ENCODE assay signal across 11 cellular contexts in the genomic region with DNA sequence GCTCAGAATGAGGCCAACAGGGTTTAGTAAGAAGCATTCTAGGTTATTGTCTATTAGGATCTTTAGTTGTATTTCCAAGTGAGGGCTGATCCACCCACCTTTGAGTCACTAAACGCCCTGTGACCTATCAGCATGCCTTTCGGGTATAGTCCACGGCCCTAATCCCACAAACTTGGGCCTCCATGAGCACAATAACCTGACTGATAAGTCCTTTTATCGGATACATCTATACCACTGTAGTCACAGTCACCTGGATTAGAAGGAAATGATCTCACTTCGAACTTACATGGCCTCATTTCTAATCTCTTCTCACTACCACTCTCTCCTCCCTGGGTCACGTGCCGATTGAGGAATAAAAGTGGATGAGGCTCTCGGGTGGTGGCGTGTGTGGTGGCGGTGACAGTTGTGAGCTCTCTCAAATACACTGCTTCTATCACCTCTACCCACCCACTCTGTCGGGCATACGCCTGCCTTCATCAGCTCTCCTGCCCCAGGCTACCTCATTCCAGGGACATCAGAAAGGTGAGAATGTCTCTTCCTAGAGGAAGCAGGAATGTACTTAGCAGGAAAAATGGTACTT.
DNase-seq lines count a peak whose midpoint lies in the region; ATAC-seq and TF ChIP-seq lines count a peak whose summit lies in the region.
"Had no signal": no experiment of that assay in that cellular context is flagged by ENCODE, and none has a peak within 500 bp of the region (broad histone marks: within the 10 kb centered on the region; RNA-seq: fewer than 3 reads in every experiment).

No MANE protein-coding gene starts in this region.

- no peak for ATAC-seq in HG02938 (IDR thresholded peaks at IDR 0.05; ENCODE audit: unreplicated experiment)
- ATAC-seq in activated CD8-positive, alpha-beta memory T cell treated with anti-CD3 and anti-CD28 coated beads, Interleukin-2, amount 10 ng/mL, durations not matched to agents 7 days and 5 days = no peak
- ATAC-seq: naive thymus-derived CD4-positive, alpha-beta T cell had no signal

- H3K27ac Mint-ChIP-seq in activated CD8-positive, alpha-beta memory T cell treated with anti-CD3 and anti-CD28 coated beads, Interleukin-2, amount 10 ng/mL, durations not matched to agents 7 days and 5 days = no peak overlapping the region

- no peaks in the 10 kb centered on the region for H3K36me3 Mint-ChIP-seq in activated CD8-positive, alpha-beta memory T cell treated with anti-CD3 and anti-CD28 coated beads, Interleukin-2, amount 10 ng/mL, durations not matched to agents 7 days and 5 days

- H3K4me3 ChIP-seq in MG63 (no peak overlapping the region), mesodermal cell (ENCODE audit: extremely low read depth, insufficient read depth, low read length, poor library complexity, severe bottlenecking) (no peak overlapping the region), tibial artery (no peak overlapping the region)

- WGBS in mesodermal cell (ENCODE audit: insufficient coverage in 2 of 2), 2 experiments = 98 to 100% methylated on average over 4 to 7 of the region's 12 CpGs

- DNase-seq in MG63 (peak; percentile 91), dermis blood vessel endothelial cell (peak; percentile 53), tibial artery (no peak), NCI-H1694 treated with DMSO at 0.1 percent for 48 hours (lab: John Stamatoyannopoulos, UW) (no peak), NCI-H524 (lab: John Stamatoyannopoulos, UW) (no peak)
- no peak for DNase-seq in activated CD8-positive, alpha-beta memory T cell treated with anti-CD3 and anti-CD28 coated beads, Interleukin-2, amount 10 ng/mL, durations not matched to agents 7 days and 5 days
- DNase-seq: DMS79 treated with DMSO at 0.1 percent for 48 hours; naive thymus-derived CD4-positive, alpha-beta T cell; NCI-H1092 had no signal

- intact Hi-C loops in tibial artery (cut with DNase I; ENCODE audit: low total_unique reads) = no loop called here

- H3K27me3 ChIP-seq in MG63 (no peaks in the 10 kb centered on the region), tibial artery (no peaks in the 10 kb centered on the region)

- no peak for TF ChIP-seq CTCF in tibial artery (IDR thresholded peaks at IDR 0.05)

- H3K4me1 ChIP-seq in mesodermal cell (ENCODE audit: control insufficient read depth, insufficient read depth, low read length, poor library complexity, severe bottlenecking) = peaks cover 53% of the 10 kb centered on the region
- peaks cover 0 to 85% (median 48%) of the 10 kb centered on the region in 4 donors for H3K4me1 ChIP-seq in tibial artery

- H3K4me3 Mint-ChIP-seq in activated CD8-positive, alpha-beta memory T cell treated with anti-CD3 and anti-CD28 coated beads, Interleukin-2, amount 10 ng/mL, durations not matched to agents 7 days and 5 days = no peak overlapping the region
- H3K4me3 Mint-ChIP-seq: naive thymus-derived CD4-positive, alpha-beta T cell had no signal

- no peaks in the 10 kb centered on the region for H3K9me3 ChIP-seq in MG63
- no peaks in the 10 kb centered on the region for H3K9me3 ChIP-seq in mesodermal cell (ENCODE audit: control insufficient read depth, low read length)
- H3K9me3 ChIP-seq in tibial artery = no peaks in the 10 kb centered on the region

- H3K27me3 Mint-ChIP-seq in activated CD8-positive, alpha-beta memory T cell treated with anti-CD3 and anti-CD28 coated beads, Interleukin-2, amount 10 ng/mL, durations not matched to agents 7 days and 5 days = no peaks in the 10 kb centered on the region
- H3K27me3 Mint-ChIP-seq: naive thymus-derived CD4-positive, alpha-beta T cell had no signal

- H3K4me1 Mint-ChIP-seq in activated CD8-positive, alpha-beta memory T cell treated with anti-CD3 and anti-CD28 coated beads, Interleukin-2, amount 10 ng/mL, durations not matched to agents 7 days and 5 days = peaks cover 18% of the 10 kb centered on the region

- H3K27ac ChIP-seq in mesodermal cell (ENCODE audit: low read depth, low read length, severe bottlenecking) = peak overlapping the region; percentile 89
- H3K27ac ChIP-seq in tibial artery = peak overlapping the region; percentile 82 to 83

- CTCF ChIA-PET in activated CD8-positive, alpha-beta memory T cell treated with anti-CD3 and anti-CD28 coated beads, Interleukin-2, amount 10 ng/mL, durations not matched to agents 7 days and 5 days (lab: Charles Lee) = interaction anchor here (0.9 kb wide), 1 partner anchor 151 kb away, joined by 3 read pairs; no protein-coding TSS in a partner anchor

- peaks cover 91% of the 10 kb centered on the region for H3K36me3 ChIP-seq in MG63
- peaks cover 78% of the 10 kb centered on the region for H3K36me3 ChIP-seq in mesodermal cell (ENCODE audit: control insufficient read depth, insufficient read depth, low read length)
- peaks cover 35 to 56% (median 42%) of the 10 kb centered on the region in 3 donors for H3K36me3 ChIP-seq in tibial artery

- H3K9me3 Mint-ChIP-seq in activated CD8-positive, alpha-beta memory T cell treated with anti-CD3 and anti-CD28 coated beads, Interleukin-2, amount 10 ng/mL, durations not matched to agents 7 days and 5 days (ENCODE audit: low read depth) = no peaks in the 10 kb centered on the region

Comparison
In these comparisons a context has a peak if more than half of its experiments do, and no peak if none do; other contexts are left out.
1. DNase-seq: peak in MG63 (single experiment) and dermis blood vessel endothelial cell (single experiment); none in tibial artery (0 of 2), NCI-H1694 treated with DMSO at 0.1 percent for 48 hours (single experiment), NCI-H524 (0 of 2) and activated CD8-positive, alpha-beta memory T cell treated with anti-CD3 and anti-CD28 coated beads, Interleukin-2, amount 10 ng/mL, durations not matched to agents 7 days and 5 days (single experiment).